Comparison of ENCODE assay signal across 26 cellular contexts in genomic region chr1:84885469-84885868, GRCh38. TPM values are rescaled to one million over a fixed set of nuclear protein-coding genes. Genes with fewer than 3 reads are reported as not detected.
"Had no signal": no experiment of that assay in that cellular context is flagged by ENCODE, and none has a peak within 500 bp of the region (broad histone marks: within the 10 kb centered on the region; RNA-seq: fewer than 3 reads in every experiment).

No MANE protein-coding gene starts in this region.

- H3K27me3 Mint-ChIP-seq: activated CD4-positive, alpha-beta memory T cell treated with anti-CD3 and anti-CD28 coated beads for 36 hours had no signal

- H3K27ac Mint-ChIP-seq: activated CD4-positive, alpha-beta memory T cell treated with anti-CD3 and anti-CD28 coated beads for 36 hours; activated CD4-positive, alpha-beta T cell treated with anti-CD3 and anti-CD28 coated beads, Interleukin-2, amount 10 ng/mL, durations not matched to agents 7 days and 5 days; activated naive CD4-positive, alpha-beta T cell treated with anti-CD3 and anti-CD28 coated beads, Interleukin-2, amount 10 ng/mL, durations not matched to agents 7 days and 5 days; activated naive CD8-positive, alpha-beta T cell treated with anti-CD3 and anti-CD28 coated beads for 36 hours; activated T-helper 2 cell treated with anti-CD3 and anti-CD28 coated beads, Interferon-gamma antibody, Interleukin-2, Interleukin-4, amounts not matched to agents 10 μg/mL and 5 μg/mL and 100 μg/mL, durations not matched to agents 14 hours and 24 hours and 36 hours; T-helper 17 cell had no signal

- FAIRE-seq: K562, RCC 7860 had no signal

- ATAC-seq: K562, T-helper 17 cell, WTC11 had no signal

- H3K36me3 Mint-ChIP-seq: activated CD4-positive, alpha-beta memory T cell treated with anti-CD3 and anti-CD28 coated beads for 36 hours; activated naive CD4-positive, alpha-beta T cell treated with anti-CD3 and anti-CD28 coated beads, Interleukin-2, amount 10 ng/mL, durations not matched to agents 7 days and 5 days had no signal

- H3K4me3 Mint-ChIP-seq: activated CD4-positive, alpha-beta memory T cell treated with anti-CD3 and anti-CD28 coated beads for 36 hours; activated CD4-positive, alpha-beta T cell treated with anti-CD3 and anti-CD28 coated beads, Interleukin-2, amount 10 ng/mL, durations not matched to agents 7 days and 5 days; activated naive CD4-positive, alpha-beta T cell treated with anti-CD3 and anti-CD28 coated beads, Interleukin-2, amount 10 ng/mL, durations not matched to agents 7 days and 5 days; activated naive CD8-positive, alpha-beta T cell treated with anti-CD3 and anti-CD28 coated beads for 36 hours; T-helper 17 cell; WTC11 had no signal

- DNase-seq: activated CD4-positive, alpha-beta memory T cell treated with anti-CD3 and anti-CD28 coated beads for 36 hours; activated CD4-positive, alpha-beta T cell treated with anti-CD3 and anti-CD28 coated beads, Interleukin-2, amount 10 ng/mL, durations not matched to agents 7 days and 5 days; activated CD4-positive, CD25-positive, alpha-beta regulatory T cell treated with anti-CD3 and anti-CD28 coated beads, Interleukin-2, amount 50 U/mL, for 72 hours; activated gamma-delta T cell treated with Interleukin-2 at 50 U/mL for 16 hours; activated naive CD4-positive, alpha-beta T cell treated with anti-CD3 and anti-CD28 coated beads, Interleukin-2, amount 10 ng/mL, durations not matched to agents 7 days and 5 days; activated naive CD8-positive, alpha-beta T cell treated with anti-CD3 and anti-CD28 coated beads for 36 hours; activated T-cell treated with anti-CD3 and anti-CD28 coated beads for 4 hours; activated T-cell treated with anti-CD3 and anti-CD28 coated beads, Interleukin-2, amount 50 U/mL, for 48 hours; anterior cingulate cortex; central memory CD4-positive, alpha-beta T cell; Karpas-422; MM.1S; NCI-H1105; NCI-H1436; NCI-H1694 treated with DMSO at 0.1 percent for 48 hours; NCI-H2029 treated with DMSO at 0.1 percent for 48 hours; NCI-H345; NCI-H510A; NCI-H69; SIG-M5; T-helper 17 cell; T-helper 9 cell had no signal

- H3K4me3 ChIP-seq: K562 had no signal

RNA-seq across cellular contexts. Expression of gene LPAR3, which starts 7.5 kb away (rescaled TPM):
- total RNA-seq: activated T-helper 2 cell treated with anti-CD3 and anti-CD28 coated beads, Interferon-gamma antibody, Interleukin-2, Interleukin-4, amounts not matched to agents 10 μg/mL and 5 μg/mL and 100 μg/mL, durations not matched to agents 14 hours and 24 hours and 36 hours had no signal
- polyA plus RNA-seq: K562 had no signal
